34 cellular contexts compared by ENCODE assay signal in the genomic region with DNA sequence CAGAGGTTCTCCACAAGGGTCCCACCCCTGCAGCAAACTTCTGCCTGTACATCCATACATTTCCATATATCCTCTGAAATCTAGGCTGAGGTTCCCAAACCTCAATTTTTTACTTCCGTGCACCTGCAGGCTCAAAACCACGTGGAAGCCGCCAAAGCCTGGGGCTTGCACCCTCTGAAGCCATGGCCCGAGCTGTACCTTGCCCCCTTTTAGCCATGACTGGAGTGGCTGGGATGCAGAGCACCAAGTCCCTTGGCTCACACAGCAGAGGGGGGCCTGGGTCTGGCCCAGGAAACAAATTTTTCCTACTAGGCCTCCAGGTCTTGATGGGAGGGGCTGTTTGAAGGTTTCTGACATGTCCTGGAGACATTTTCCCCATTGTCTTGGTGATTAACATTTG.
"Had no signal": no experiment of that assay in that cellular context is flagged by ENCODE, and none has a peak within 500 bp of the region (broad histone marks: within the 10 kb centered on the region; RNA-seq: fewer than 3 reads in every experiment).

No MANE protein-coding gene starts in this region.

- H3K4me2 ChIP-seq: KMS-11 had no signal

- DNase-seq: Karpas-422, Kasumi-1, MG63, MM.1S, MV-4-11, NCI-H1048, NCI-H1092, NCI-H1092 treated with DMSO at 0.1 percent for 48 hours, NCI-H1105, NCI-H1105 treated with DMSO at 0.1 percent for 48 hours, NCI-H1417, NCI-H1417 treated with DMSO at 0.1 percent for 48 hours, NCI-H1436, NCI-H1436 treated with DMSO at 0.1 percent for 48 hours, NCI-H146, NCI-H1694, NCI-H1694 treated with DMSO at 0.1 percent for 48 hours, NCI-H187, NCI-H187 treated with DMSO at 0.1 percent for 48 hours, NCI-H1930, NCI-H2029, NCI-H2029 treated with DMSO at 0.1 percent for 48 hours, NCI-H2081, NCI-H2081 treated with DMSO at 0.1 percent for 48 hours, NCI-H2107, NCI-H2171, NCI-H2171 treated with DMSO at 0.1 percent for 48 hours, NCI-H2227 treated with DMSO at 0.1 percent for 48 hours, NCI-H226, NCI-H345, NCI-H446, NCI-H446 treated with DMSO at 0.1 percent for 48 hours, NCI-H510A had no signal

- H3K27ac ChIP-seq: KMS-11 had no signal

- H3K4me3 ChIP-seq: MG63 had no signal

- H3K27me3 ChIP-seq: MG63 had no signal

- H3K36me3 ChIP-seq: MG63 had no signal

- H3K9me3 ChIP-seq: MG63 had no signal

- H3K9ac ChIP-seq: KMS-11 had no signal
